In the genomic region with DNA sequence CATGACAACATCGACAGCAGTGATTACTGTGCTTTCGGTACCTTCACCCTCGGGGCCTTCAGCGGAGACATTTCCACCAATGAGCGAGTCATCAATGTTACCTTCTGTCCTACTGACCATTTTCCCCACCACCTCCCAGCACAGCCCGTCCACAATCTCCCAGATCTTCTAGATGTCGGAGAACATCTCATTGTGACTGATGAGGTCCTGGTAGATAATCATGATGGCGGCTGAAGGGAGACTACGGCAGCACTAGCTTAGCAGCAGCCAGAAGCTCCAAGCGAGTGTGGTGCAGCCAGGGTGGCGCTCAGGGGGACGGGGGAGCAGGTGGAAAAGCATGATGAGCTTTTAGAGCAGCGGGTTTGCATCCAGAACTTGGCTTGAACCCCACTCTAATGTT, we compare ENCODE assay signal across 29 cellular contexts.
A peak's percentile ranks its signal among the peaks of the same experiment; 100 is the strongest.
DNase-seq lines count a peak whose midpoint lies in the region; FAIRE-seq and TF ChIP-seq lines count a peak whose summit lies in the region.
"Had no signal": no experiment of that assay in that cellular context is flagged by ENCODE, and none has a peak within 500 bp of the region (broad histone marks: within the 10 kb centered on the region; RNA-seq: fewer than 3 reads in every experiment).

No MANE protein-coding gene starts in this region.

- no peaks in the 10 kb centered on the region for H3K27me3 ChIP-seq in MM.1S (replicated peaks; ENCODE audit: insufficient read depth, low read length)
- H3K27me3 ChIP-seq: BE2C; BLaER1; BLaER1 treated with 17β-estradiol and CSF1 and Interleukin-3, amounts not matched to agents 10 nM and 100 nM had no signal

- H3K9ac ChIP-seq in kidney (ENCODE audit: low read length in 2 of 2) (no peak overlapping the region), MM.1S (ENCODE audit: low read length) (no peak overlapping the region)
- H3K9ac ChIP-seq: BLaER1; BLaER1 treated with 17β-estradiol and CSF1 and Interleukin-3, amounts not matched to agents 10 nM and 100 nM had no signal

- H3K9me2 ChIP-seq in MM.1S (replicated peaks; ENCODE audit: insufficient read depth, low read length): no peaks in the 10 kb centered on the region

- intact Hi-C loops in kidney (cut with DNase I): no loop called here

- H3K9me3 ChIP-seq in kidney (ENCODE audit: control insufficient read depth in 1 of 2, low read length in 2 of 2) (no peaks in the 10 kb centered on the region), MM.1S (replicated peaks; ENCODE audit: insufficient read depth, low read length) (no peaks in the 10 kb centered on the region)
- H3K9me3 ChIP-seq: A549; BE2C; BLaER1; BLaER1 treated with 17β-estradiol and CSF1 and Interleukin-3, amounts not matched to agents 10 nM and 100 nM; Caco-2 had no signal

- H3K27ac ChIP-seq in kidney (ENCODE audit: low read depth in 2 of 2, low read length in 2 of 2) (no peak overlapping the region), MM.1S (ENCODE audit: low read length) (no peak overlapping the region)
- H3K27ac ChIP-seq: 22Rv1; A549; BLaER1; BLaER1 treated with 17β-estradiol and CSF1 and Interleukin-3, amounts not matched to agents 10 nM and 100 nM; C4-2B had no signal

- H3K4me2 ChIP-seq in MM.1S (ENCODE audit: low read depth, low read length): no peak overlapping the region
- H3K4me2 ChIP-seq: A549; BLaER1; BLaER1 treated with 17β-estradiol and CSF1 and Interleukin-3, amounts not matched to agents 10 nM and 100 nM had no signal

- H3K79me2 ChIP-seq in MM.1S (ENCODE audit: low read length): no peaks in the 10 kb centered on the region

- FAIRE-seq in kidney (lab: Jason Lieb, UNC): no peak
- FAIRE-seq: A204.1, A549, D721Med had no signal

- no peaks in the 10 kb centered on the region for H4K20me1 ChIP-seq in MM.1S (ENCODE audit: insufficient read depth, low read length)
- H4K20me1 ChIP-seq: BLaER1; BLaER1 treated with 17β-estradiol and CSF1 and Interleukin-3, amounts not matched to agents 10 nM and 100 nM had no signal

- H3K36me3 ChIP-seq in kidney (ENCODE audit: control insufficient read depth in 1 of 2, insufficient read depth in 2 of 2, low read length in 2 of 2) (no peaks in the 10 kb centered on the region), MM.1S (replicated peaks; ENCODE audit: insufficient read depth, low read length) (no peaks in the 10 kb centered on the region)
- H3K36me3 ChIP-seq: BE2C; BLaER1; BLaER1 treated with 17β-estradiol and CSF1 and Interleukin-3, amounts not matched to agents 10 nM and 100 nM had no signal

- TF ChIP-seq CTCF in kidney (IDR thresholded peaks at IDR 0.05; ENCODE audit: borderline replicate concordance, extremely low read depth, insufficient read depth) (no peak), MM.1S (IDR thresholded peaks at IDR 0.05; ENCODE audit: low read length) (no peak)

- H2AFZ ChIP-seq in MM.1S (ENCODE audit: low read length): no peak overlapping the region

- peak; percentile 51 for DNase-seq in kidney
- no peak for DNase-seq in MM.1S
- DNase-seq: 8988T; ACHN; AML-193; BE2C; C1 segment of cervical spinal cord; Caco-2; Calu3; CD4-positive, alpha-beta memory T cell; CD4-positive, alpha-beta T cell; CD4-positive, CD25-positive, alpha-beta regulatory T cell; CD8-positive, alpha-beta memory T cell; CD8-positive, alpha-beta T cell; COR-L47; DMS 273 treated with DMSO at 0.1 percent for 48 hours; DMS153; DMS53; DMS79; DMS79 treated with DMSO at 0.1 percent for 48 hours; DND-41; EL had no signal

- H3F3A ChIP-seq in MM.1S (ENCODE audit: insufficient read depth, low read length): no peaks in the 10 kb centered on the region

- H3K4me1 ChIP-seq in kidney (ENCODE audit: control insufficient read depth in 1 of 2, insufficient read depth in 1 of 2, low read depth in 1 of 2, low read length in 2 of 2) (no peaks in the 10 kb centered on the region), MM.1S (ENCODE audit: low read length) (no peaks in the 10 kb centered on the region)
- H3K4me1 ChIP-seq: A549; BE2C; BLaER1; BLaER1 treated with 17β-estradiol and CSF1 and Interleukin-3, amounts not matched to agents 10 nM and 100 nM; Caco-2 had no signal

- H3K4me3 ChIP-seq in kidney (ENCODE audit: low read length in 2 of 2) (no peak overlapping the region), MM.1S (ENCODE audit: low read length) (no peak overlapping the region)
- H3K4me3 ChIP-seq: A549; BLaER1; BLaER1 treated with 17β-estradiol and CSF1 and Interleukin-3, amounts not matched to agents 10 nM and 100 nM had no signal
